19 cellular contexts compared by ENCODE assay signal in genomic region chr9:111467778-111468367, GRCh38.
"Had no signal": no experiment of that assay in that cellular context is flagged by ENCODE, and none has a peak within 500 bp of the region (broad histone marks: within the 10 kb centered on the region; RNA-seq: fewer than 3 reads in every experiment).

No MANE protein-coding gene starts in this region.

- H3K36me3 ChIP-seq: brain microvascular endothelial cell, gastroesophageal sphincter, neutrophil, suprapubic skin, upper lobe of right lung had no signal

- ATAC-seq: activated CD8-positive, alpha-beta T cell treated with anti-CD3 and anti-CD28 coated beads for 36 hours; gastroesophageal sphincter; right cardiac atrium; stimulated activated naive CD8-positive, alpha-beta T cell treated with anti-CD3 and anti-CD28 coated beads, Interleukin-15, Interleukin-2, amounts not matched to agents 100 U/mL and 50 U/mL, for 24 hours; upper lobe of right lung had no signal

- DNase-seq: activated B cell treated with CpG ODN at 0.5 μM for 24 hours; activated CD4-positive, alpha-beta T cell treated with anti-CD3 and anti-CD28 coated beads for 48 hours; activated CD8-positive, alpha-beta T cell treated with anti-CD3 and anti-CD28 coated beads for 36 hours; activated gamma-delta T cell treated with Interleukin-2 at 50 U/mL for 16 hours; activated T-cell treated with anti-CD3 and anti-CD28 coated beads, Interleukin-2, amount 50 U/mL, for 48 hours; brain microvascular endothelial cell; dermis blood vessel endothelial cell; islet precursor cell; midbrain; right cardiac atrium; small intestine; stimulated activated CD4-positive, alpha-beta T cell treated with anti-CD3 and anti-CD28 coated beads, Interleukin-4, amount 100 ng/mL, for 4 hours; stimulated activated CD8-positive, alpha-beta memory T cell treated with anti-CD3 and anti-CD28 coated beads, Interleukin-4, amount 100 ng/mL, for 48 hours; stimulated activated naive CD8-positive, alpha-beta T cell treated with anti-CD3 and anti-CD28 coated beads, Interleukin-15, Interleukin-2, amounts not matched to agents 100 U/mL and 50 U/mL, for 24 hours; upper lobe of right lung had no signal

- H3K27ac ChIP-seq: brain microvascular endothelial cell, gastroesophageal sphincter, hepatocyte, neutrophil, suprapubic skin, upper lobe of right lung had no signal

- H3K9me3 ChIP-seq: gastroesophageal sphincter, neutrophil, suprapubic skin, upper lobe of right lung had no signal

- H3K4me3 ChIP-seq: gastroesophageal sphincter, hepatocyte, suprapubic skin, upper lobe of right lung had no signal

- H2AFZ ChIP-seq: hepatocyte had no signal

- H3K4me2 ChIP-seq: hepatocyte had no signal

- H3K27me3 ChIP-seq: brain microvascular endothelial cell, gastroesophageal sphincter, hepatocyte, neutrophil, suprapubic skin, upper lobe of right lung had no signal
